In genomic region chr16:81997738-81998137, GRCh38 we compare ENCODE assay signal across 10 cellular contexts. TPM values are rescaled to one million over a fixed set of nuclear protein-coding genes. Genes with fewer than 3 reads are reported as not detected.
DNase-seq lines count a peak whose midpoint lies in the region; ATAC-seq and TF ChIP-seq lines count a peak whose summit lies in the region.
"Had no signal": no experiment of that assay in that cellular context is flagged by ENCODE, and none has a peak within 500 bp of the region (broad histone marks: within the 10 kb centered on the region; RNA-seq: fewer than 3 reads in every experiment).

No MANE protein-coding gene starts in this region.

- 0 to 3% methylated on average over 2 of the region's 2 CpGs for WGBS in GM23248 (ENCODE audit: low coverage in 1 of 2, low lambda C conversion rate in 2 of 2, missing lambda C conversion rate in 2 of 2), 2 experiments
- WGBS in stomach, 5 donors: 18 to 70% (median 56%) methylated on average over 2 of the region's 2 CpGs

- H3K4me2 ChIP-seq in GM23248 (ENCODE audit: unreplicated experiment): peak overlapping the region; percentile 70

- no peaks in the 10 kb centered on the region for H4K20me1 ChIP-seq in GM23248 (ENCODE audit: insufficient read depth)

- TF ChIP-seq POLR2A in stomach (IDR thresholded peaks at IDR 0.05): no peak

- H3K4me3 ChIP-seq in GM23248: peak overlapping the region; percentile 19; the same call in 1 of the 2 replicates
- no peak overlapping the region for H3K4me3 ChIP-seq in stomach

- no peaks in the 10 kb centered on the region for H3K9me2 ChIP-seq in GM23248 (ENCODE audit: insufficient read depth)

- 0 out of 2 replicates have a peak overlapping the region, but pooled peaks have one; percentile 9 for H3K9ac ChIP-seq in GM23248

- H3K27ac ChIP-seq in GM23248 (peak overlapping the region; percentile 57), stomach (peak overlapping the region in 4 of 5 donors; percentile 20 to 61 (median 52))

- no peaks in the 10 kb centered on the region for H3K9me3 ChIP-seq in GM23248 (ENCODE audit: low read depth)
- no peaks in the 10 kb centered on the region for H3K9me3 ChIP-seq in stomach

- peaks cover 15% of the 10 kb centered on the region for H3F3A ChIP-seq in GM23248 (ENCODE audit: insufficient read depth)

- no peak for TF ChIP-seq EP300 in stomach (IDR thresholded peaks at IDR 0.05)

- no peaks in the 10 kb centered on the region for H3K36me3 ChIP-seq in GM23248 (ENCODE audit: low read depth)
- peaks cover 9 to 29% (median 17%) of the 10 kb centered on the region in 4 donors for H3K36me3 ChIP-seq in stomach

- in situ Hi-C loops in GM23248 (cut with MboI): no loop called here

- intact Hi-C loops in stomach (cut with DNase I; ENCODE audit: low total_unique reads) (no loop called here), posterior vena cava (cut with DNase I) (no loop called here), Right ventricle myocardium inferior (cut with DNase I) (no loop called here)

- H3K79me2 ChIP-seq in GM23248 (ENCODE audit: insufficient read depth): no peaks in the 10 kb centered on the region

- H3K4me1 ChIP-seq in GM23248 (ENCODE audit: insufficient read depth) (peaks cover 17% of the 10 kb centered on the region), stomach (peaks cover 0 to 25% (median 10%) of the 10 kb centered on the region in 4 donors)

- H2AFZ ChIP-seq in GM23248: peak overlapping the region; percentile 29; the same call in 1 of the 2 replicates

- H3K27me3 ChIP-seq in GM23248 (replicated peaks; ENCODE audit: insufficient read depth) (no peaks in the 10 kb centered on the region), stomach (no peaks in the 10 kb centered on the region)

- DNase-seq in GM23248 (peak; percentile 82), amniotic epithelial cell (ENCODE audit: low read depth) (peak; percentile 95), glomerular visceral epithelial cell (ENCODE audit: extremely low spot score) (peak; percentile 73), stomach (no peak), posterior vena cava (ENCODE audit: low spot score) (no peak), ecto neural progenitor cell (ENCODE audit: low spot score) (no peak), Right ventricle myocardium inferior (ENCODE audit: missing footprints) (no peak)
- DNase-seq: activated naive CD4-positive, alpha-beta T cell treated with Interleukin-2 at 50 U/mL for 16 hours; natural killer cell had no signal

- no peak for ATAC-seq in GM18520 (IDR thresholded peaks at IDR 0.05; ENCODE audit: unreplicated experiment)
- ATAC-seq in Right ventricle myocardium inferior: no peak
- ATAC-seq: natural killer cell had no signal

- no peak for TF ChIP-seq CTCF in stomach (IDR thresholded peaks at IDR 0.05)

RNA-seq across cellular contexts. Expression of gene SDR42E1, which starts 13.5 kb away (rescaled TPM):
- not detected in 2 replicates for total RNA-seq in GM23248 (2014; rRNA removed; shearing (Covaris generic))
- polyA plus RNA-seq in GM23248 (2016; fragmentation: Nextera tagmentation; extraction: Ambion mirVana) (not detected in 2 replicates), stomach (1 to 10 TPM; 1.8 to 2.3 (median 1.8) TPM)
- total RNA-seq in stomach (1 to 10 TPM in 3 of 5 donors, under 1 TPM in 1, not detected in 1; 0.58 to 7.9 (median 5.6) TPM), posterior vena cava (under 1 TPM; 0.24 to 0.46 TPM), Right ventricle myocardium inferior (0.43 TPM)

RNA-seq across cellular contexts. Expression of gene HSD17B2, which starts 37.3 kb away (rescaled TPM):
- not detected in 2 replicates for total RNA-seq in GM23248 (2014; rRNA removed; shearing (Covaris generic))
- polyA plus RNA-seq in GM23248 (2016; fragmentation: Nextera tagmentation; extraction: Ambion mirVana) (0.39 TPM in 1 of 2 replicates, not detected in the other), stomach (10 to 100 TPM in 2 of 3 donors, 1 to 10 TPM in 1; 6.6 to 25.7 (median 11.3) TPM)
- total RNA-seq in stomach (10 to 100 TPM in 3 of 5 donors, 1 to 10 TPM in 1, not detected in 1; 8.2 to 23.2 (median 17.4) TPM), posterior vena cava (not detected), Right ventricle myocardium inferior (not detected)
- total RNA-seq: natural killer cell had no signal

Comparison
In these comparisons a context has a peak if more than half of its experiments do, and no peak if none do; other contexts are left out.
1. DNase-seq: peak in GM23248 (single experiment), amniotic epithelial cell (single experiment) and glomerular visceral epithelial cell (single experiment); none in stomach (single experiment), posterior vena cava (single experiment), ecto neural progenitor cell (single experiment) and Right ventricle myocardium inferior (single experiment).